1 cellular context compared by ENCODE assay signal in the genomic region with DNA sequence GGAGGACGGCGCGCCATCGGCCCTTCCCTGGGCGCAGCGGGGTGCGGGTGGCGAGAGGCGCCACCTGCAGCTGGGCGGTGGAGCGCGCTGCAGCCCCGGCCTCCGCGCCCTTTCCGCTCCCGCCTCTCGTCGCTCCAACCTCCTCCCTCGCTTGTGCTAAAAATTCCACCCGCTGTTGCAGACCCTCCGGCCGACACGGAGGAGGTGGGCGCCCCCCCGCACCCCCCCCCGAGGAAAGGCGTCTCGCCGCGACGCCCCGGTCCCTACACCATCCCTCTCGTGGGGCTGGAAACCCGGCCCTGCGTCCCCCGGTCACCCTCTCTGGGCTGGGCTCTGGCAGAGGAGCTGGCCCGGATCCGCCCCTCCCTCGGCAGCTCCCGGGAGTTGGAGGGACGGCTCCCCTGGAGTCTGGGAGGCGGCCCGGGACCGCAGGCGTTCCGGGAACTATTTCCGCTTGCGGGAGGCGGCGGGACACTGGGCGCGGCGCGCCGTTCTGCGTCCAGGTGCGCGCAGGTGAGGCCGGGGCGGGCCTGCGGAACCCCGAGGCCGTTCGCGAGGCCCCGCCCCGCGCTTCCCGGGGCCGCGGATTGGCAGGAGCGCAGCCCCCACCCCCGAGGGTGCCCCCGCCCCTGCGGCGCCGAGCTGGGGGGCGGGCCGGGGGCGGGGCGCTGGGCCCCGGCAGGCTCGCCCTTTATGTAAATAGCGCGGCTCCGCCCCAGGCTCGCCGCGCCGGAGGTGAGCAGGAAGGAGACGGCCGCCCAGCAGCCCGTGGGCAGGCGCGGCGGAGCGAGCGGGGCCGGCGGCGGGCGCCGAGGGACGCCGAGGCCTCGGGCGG.
TF ChIP-seq lines count a peak whose summit lies in the region.

Gene LLGL2 (plus strand): TSS at position 727 of the 835 bp plus-strand sequence. CDS start 17,730 bp downstream, outside the sequence.

TF ChIP-seq in SK-N-SH, 30 proteins besides CTCF, POLR2A, EP300 and RAD21:
- no peak for TF ChIP-seq RCOR1 (IDR thresholded peaks at IDR 0.05; ENCODE audit: low read length)
- TF ChIP-seq NFIC (IDR thresholded peaks at IDR 0.05; ENCODE audit: borderline replicate concordance): no peak
- TF ChIP-seq NRF1 (IDR thresholded peaks at IDR 0.05; ENCODE audit: low read depth, low read length): peak; percentile 13; the same call in 1 of the 2 replicates
- TF ChIP-seq, protein P1, sequence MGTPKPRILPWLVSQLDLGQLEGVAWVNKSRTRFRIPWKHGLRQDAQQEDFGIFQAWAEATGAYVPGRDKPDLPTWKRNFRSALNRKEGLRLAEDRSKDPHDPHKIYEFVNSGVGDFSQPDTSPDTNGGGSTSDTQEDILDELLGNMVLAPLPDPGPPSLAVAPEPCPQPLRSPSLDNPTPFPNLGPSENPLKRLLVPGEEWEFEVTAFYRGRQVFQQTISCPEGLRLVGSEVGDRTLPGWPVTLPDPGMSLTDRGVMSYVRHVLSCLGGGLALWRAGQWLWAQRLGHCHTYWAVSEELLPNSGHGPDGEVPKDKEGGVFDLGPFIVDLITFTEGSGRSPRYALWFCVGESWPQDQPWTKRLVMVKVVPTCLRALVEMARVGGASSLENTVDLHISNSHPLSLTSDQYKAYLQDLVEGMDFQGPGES (IDR thresholded peaks at IDR 0.05; ENCODE audit: low read depth, low read length): no peak
- TF ChIP-seq, protein P2, sequence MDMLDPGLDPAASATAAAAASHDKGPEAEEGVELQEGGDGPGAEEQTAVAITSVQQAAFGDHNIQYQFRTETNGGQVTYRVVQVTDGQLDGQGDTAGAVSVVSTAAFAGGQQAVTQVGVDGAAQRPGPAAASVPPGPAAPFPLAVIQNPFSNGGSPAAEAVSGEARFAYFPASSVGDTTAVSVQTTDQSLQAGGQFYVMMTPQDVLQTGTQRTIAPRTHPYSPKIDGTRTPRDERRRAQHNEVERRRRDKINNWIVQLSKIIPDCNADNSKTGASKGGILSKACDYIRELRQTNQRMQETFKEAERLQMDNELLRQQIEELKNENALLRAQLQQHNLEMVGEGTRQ (IDR thresholded peaks at IDR 0.05; ENCODE audit: borderline replicate concordance, low read depth, low read length): no peak
- TF ChIP-seq, protein P3, sequence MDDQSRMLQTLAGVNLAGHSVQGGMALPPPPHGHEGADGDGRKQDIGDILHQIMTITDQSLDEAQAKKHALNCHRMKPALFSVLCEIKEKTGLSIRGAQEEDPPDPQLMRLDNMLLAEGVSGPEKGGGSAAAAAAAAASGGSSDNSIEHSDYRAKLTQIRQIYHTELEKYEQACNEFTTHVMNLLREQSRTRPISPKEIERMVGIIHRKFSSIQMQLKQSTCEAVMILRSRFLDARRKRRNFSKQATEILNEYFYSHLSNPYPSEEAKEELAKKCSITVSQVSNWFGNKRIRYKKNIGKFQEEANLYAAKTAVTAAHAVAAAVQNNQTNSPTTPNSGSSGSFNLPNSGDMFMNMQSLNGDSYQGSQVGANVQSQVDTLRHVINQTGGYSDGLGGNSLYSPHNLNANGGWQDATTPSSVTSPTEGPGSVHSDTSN (IDR thresholded peaks at IDR 0.05): peak; percentile 1; the same call in 1 of the 2 replicates
- TF ChIP-seq GABPA (IDR thresholded peaks at IDR 0.05; ENCODE audit: low read depth): 0 out of 2 replicates have a peak, but pooled peaks have one; percentile 6
- no peak for TF ChIP-seq FOXM1 (IDR thresholded peaks at IDR 0.05; ENCODE audit: low read depth)
- TF ChIP-seq MEF2A (IDR thresholded peaks at IDR 0.05; ENCODE audit: borderline replicate concordance, low read depth): no peak
- 0 out of 2 replicates have a peak, but pooled peaks have one; percentile 15 for TF ChIP-seq TEAD4 (IDR thresholded peaks at IDR 0.05; ENCODE audit: borderline replicate concordance, insufficient read depth)
- peak; percentile 47 for TF ChIP-seq SMC3 (IDR thresholded peaks at IDR 0.05; ENCODE audit: low read depth, low read length)
- no peak for TF ChIP-seq TCF12 (IDR thresholded peaks at IDR 0.05)
- TF ChIP-seq POLR2AphosphoS5 (IDR thresholded peaks at IDR 0.05; ENCODE audit: low read depth, low read length): peak; percentile 4; the same call in 1 of the 2 replicates
- no peak for TF ChIP-seq RXRA (IDR thresholded peaks at IDR 0.05; ENCODE audit: borderline replicate concordance, low read depth)
- TF ChIP-seq SIN3A (IDR thresholded peaks at IDR 0.05; ENCODE audit: borderline replicate concordance, low read depth, low read length): no peak
- TF ChIP-seq FOXJ3 (CRISPR knock-in tag; IDR thresholded peaks at IDR 0.05): no peak
- TF ChIP-seq, protein P4, sequence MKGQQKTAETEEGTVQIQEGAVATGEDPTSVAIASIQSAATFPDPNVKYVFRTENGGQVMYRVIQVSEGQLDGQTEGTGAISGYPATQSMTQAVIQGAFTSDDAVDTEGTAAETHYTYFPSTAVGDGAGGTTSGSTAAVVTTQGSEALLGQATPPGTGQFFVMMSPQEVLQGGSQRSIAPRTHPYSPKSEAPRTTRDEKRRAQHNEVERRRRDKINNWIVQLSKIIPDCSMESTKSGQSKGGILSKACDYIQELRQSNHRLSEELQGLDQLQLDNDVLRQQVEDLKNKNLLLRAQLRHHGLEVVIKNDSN (IDR thresholded peaks at IDR 0.05; ENCODE audit: borderline replicate concordance, low read depth): no peak
- no peak for TF ChIP-seq RFX5 (IDR thresholded peaks at IDR 0.05; ENCODE audit: low read length)
- TF ChIP-seq GATA2 (CRISPR knock-in tag; IDR thresholded peaks at IDR 0.05): no peak
- peak; percentile 42 for TF ChIP-seq CHD2 (IDR thresholded peaks at IDR 0.05; ENCODE audit: low read length, partially characterized antibody)
- TF ChIP-seq JUND (IDR thresholded peaks at IDR 0.05): no peak
- TF ChIP-seq MXI1 (IDR thresholded peaks at IDR 0.05; ENCODE audit: low read depth, low read length): peak; percentile 33; the same call in 1 of the 2 replicates
- TF ChIP-seq EZH2phosphoT487 (IDR thresholded peaks at IDR 0.05; ENCODE audit: borderline replicate concordance, low read depth): no peak
